In genomic region chr3:31534036-31534435, GRCh38 we compare ENCODE assay signal across 8 cellular contexts. TPM values are rescaled to one million over a fixed set of nuclear protein-coding genes. Genes with fewer than 3 reads are reported as not detected.
DNase-seq lines count a peak whose midpoint lies in the region; ATAC-seq and TF ChIP-seq lines count a peak whose summit lies in the region.

No MANE protein-coding gene starts in this region.

- 2 to 4% (median 3%) methylated on average over 5 of the region's 5 CpGs for WGBS in spleen, 5 donors

- H3K9me3 ChIP-seq in Loucy (ENCODE audit: insufficient read depth, low read depth, low read length), result no peaks in the 10 kb centered on the region
- H3K9me3 ChIP-seq in iPS-15b (ENCODE audit: control insufficient read depth, insufficient read depth, low read length), result no peaks in the 10 kb centered on the region
- no peaks in the 10 kb centered on the region for H3K9me3 ChIP-seq in spleen

- intact Hi-C loops in activated T-helper 1 cell treated with anti-CD3 and anti-CD28 coated beads, Interleukin-12 subunit alpha, Interleukin-12 subunit beta, Interleukin-2, Interleukin-4 antibody, amounts not matched to agents 30 ng/mL and 10 ng/mL and 1 ng/mL, durations not matched to agents 14 hours and 24 hours and 36 hours (cut with micrococcal nuclease), result loop anchor here (1.0 to 10.0 kb wide), 8 partner anchors 26 to 1151 kb away; partner anchors contain the start of genes CNOT10, OSBPL10 and ZNF860
- intact Hi-C loops in spleen (cut with DNase I; ENCODE audit: low total_unique reads), result no loop called here

- TF ChIP-seq CTCF in Loucy (conservative IDR thresholded peaks at IDR 0.05; ENCODE audit: low read length) (no peak), spleen (IDR thresholded peaks at IDR 0.05 in 8 of 11, conservative IDR thresholded peaks at IDR 0.05 in 3 of 11) (no peak)

- DNase-seq in GDM1 (lab: John Stamatoyannopoulos, UW) (peak; percentile 8), spleen (no peak)
- DNase-seq in activated T-helper 1 cell treated with anti-CD3 and anti-CD28 coated beads, Interleukin-12 subunit alpha, Interleukin-12 subunit beta, Interleukin-2, Interleukin-4 antibody, amounts not matched to agents 30 ng/mL and 10 ng/mL and 1 ng/mL, durations not matched to agents 14 hours and 24 hours and 36 hours (ENCODE audit: low spot score), result no peak
- DNase-seq in effector CD4-positive, alpha-beta T cell, result no peak
- DNase-seq in stimulated activated naive CD4-positive, alpha-beta T cell treated with Interleukin-2 at 50 U/mL for 16 hours (lab: John Stamatoyannopoulos, UW), result no peak

- H3K79me2 ChIP-seq in Loucy (ENCODE audit: insufficient read depth, low read length), result peaks cover 95% of the 10 kb centered on the region

- H3K9me3 Mint-ChIP-seq in activated T-helper 1 cell treated with anti-CD3 and anti-CD28 coated beads, Interleukin-12 subunit alpha, Interleukin-12 subunit beta, Interleukin-2, Interleukin-4 antibody, amounts not matched to agents 30 ng/mL and 10 ng/mL and 1 ng/mL, durations not matched to agents 14 hours and 24 hours and 36 hours, result no peaks in the 10 kb centered on the region

- no peaks in the 10 kb centered on the region for H3K9me2 ChIP-seq in Loucy (replicated peaks; ENCODE audit: low read depth, low read length)

- peak overlapping the region; percentile 45 for H3K4me2 ChIP-seq in Loucy (ENCODE audit: low read depth, low read length, poor library complexity, severe bottlenecking)

- ATAC-seq in GM19463 (IDR thresholded peaks at IDR 0.05; ENCODE audit: unreplicated experiment), result no peak

- H3K4me1 Mint-ChIP-seq in activated T-helper 1 cell treated with anti-CD3 and anti-CD28 coated beads, Interleukin-12 subunit alpha, Interleukin-12 subunit beta, Interleukin-2, Interleukin-4 antibody, amounts not matched to agents 30 ng/mL and 10 ng/mL and 1 ng/mL, durations not matched to agents 14 hours and 24 hours and 36 hours (ENCODE audit: low read depth), result peaks cover 40% of the 10 kb centered on the region

- H3K27ac ChIP-seq in spleen, result peak overlapping the region; percentile 95 to 100 (median 98)

- peaks cover 50% of the 10 kb centered on the region for H4K20me1 ChIP-seq in Loucy (ENCODE audit: insufficient read depth, low read length, poor library complexity, severe bottlenecking)

- H3F3A ChIP-seq in Loucy (ENCODE audit: low read depth), result peaks cover 7% of the 10 kb centered on the region

- peak overlapping the region; percentile 88 for H3K4me3 ChIP-seq in Loucy (ENCODE audit: low read length, poor library complexity, severe bottlenecking)
- H3K4me3 ChIP-seq in iPS-15b (ENCODE audit: low read depth, low read length), result peak overlapping the region; percentile 73
- peak overlapping the region; percentile 86 to 95 (median 90) for H3K4me3 ChIP-seq in spleen

- H3K9ac ChIP-seq in Loucy (ENCODE audit: low read depth, low read length, poor library complexity, severe bottlenecking) (peak overlapping the region; percentile 99), iPS-15b (ENCODE audit: low read depth, low read length) (no peak overlapping the region)

- H3K36me3 Mint-ChIP-seq in activated T-helper 1 cell treated with anti-CD3 and anti-CD28 coated beads, Interleukin-12 subunit alpha, Interleukin-12 subunit beta, Interleukin-2, Interleukin-4 antibody, amounts not matched to agents 30 ng/mL and 10 ng/mL and 1 ng/mL, durations not matched to agents 14 hours and 24 hours and 36 hours (ENCODE audit: low read depth), result peaks cover 17% of the 10 kb centered on the region

- TF ChIP-seq POLR2A in spleen (IDR thresholded peaks at IDR 0.05), result no peak

- peaks cover 54% of the 10 kb centered on the region for H3K36me3 ChIP-seq in Loucy (ENCODE audit: insufficient read depth, low read length)
- peaks cover 4% of the 10 kb centered on the region for H3K36me3 ChIP-seq in iPS-15b (ENCODE audit: control insufficient read depth, insufficient read depth, low read length)
- no peaks in the 10 kb centered on the region for H3K36me3 ChIP-seq in spleen

- H3K4me1 ChIP-seq in Loucy (ENCODE audit: insufficient read depth, low read length, poor library complexity, severe bottlenecking) (peaks cover 21% of the 10 kb centered on the region), iPS-15b (ENCODE audit: control insufficient read depth, insufficient read depth, low read length) (peaks cover 28% of the 10 kb centered on the region), spleen (peaks cover 37 to 70% (median 62%) of the 10 kb centered on the region in 6 donors)

- H3K4me3 Mint-ChIP-seq in activated T-helper 1 cell treated with anti-CD3 and anti-CD28 coated beads, Interleukin-12 subunit alpha, Interleukin-12 subunit beta, Interleukin-2, Interleukin-4 antibody, amounts not matched to agents 30 ng/mL and 10 ng/mL and 1 ng/mL, durations not matched to agents 14 hours and 24 hours and 36 hours, result peak overlapping the region; percentile 99

- H3K27me3 Mint-ChIP-seq in activated T-helper 1 cell treated with anti-CD3 and anti-CD28 coated beads, Interleukin-12 subunit alpha, Interleukin-12 subunit beta, Interleukin-2, Interleukin-4 antibody, amounts not matched to agents 30 ng/mL and 10 ng/mL and 1 ng/mL, durations not matched to agents 14 hours and 24 hours and 36 hours (ENCODE audit: insufficient read depth), result no peaks in the 10 kb centered on the region

- H3K27me3 ChIP-seq in Loucy (ENCODE audit: insufficient read depth, low read length, poor library complexity, severe bottlenecking) (peaks cover 63% of the 10 kb centered on the region), iPS-15b (ENCODE audit: control insufficient read depth, insufficient read depth, low read length) (no peaks in the 10 kb centered on the region), spleen (replicated peaks in 1 of 7) (no peaks in the 10 kb centered on the region)

- H2AFZ ChIP-seq in Loucy (ENCODE audit: low read length), result no peak overlapping the region

- peak overlapping the region; percentile 97 for H3K27ac Mint-ChIP-seq in activated T-helper 1 cell treated with anti-CD3 and anti-CD28 coated beads, Interleukin-12 subunit alpha, Interleukin-12 subunit beta, Interleukin-2, Interleukin-4 antibody, amounts not matched to agents 30 ng/mL and 10 ng/mL and 1 ng/mL, durations not matched to agents 14 hours and 24 hours and 36 hours

RNA-seq across cellular contexts. Expression of gene STT3B, which starts 1.3 kb away (rescaled TPM):
- total RNA-seq in activated T-helper 1 cell treated with anti-CD3 and anti-CD28 coated beads, Interleukin-12 subunit alpha, Interleukin-12 subunit beta, Interleukin-2, Interleukin-4 antibody, amounts not matched to agents 30 ng/mL and 10 ng/mL and 1 ng/mL, durations not matched to agents 14 hours and 24 hours and 36 hours, result 140 and 147 TPM in 2 replicates
- 100 to 1,000 TPM in 2 of 7 donors, 10 to 100 TPM in 5; 77.3 to 128 (median 94.2) TPM for total RNA-seq in spleen
- polyA plus RNA-seq in spleen, result 10 to 100 TPM; 28.4 to 35.2 (median 31.9) TPM
